Comparison of ENCODE assay signal across 24 cellular contexts in the genomic region with DNA sequence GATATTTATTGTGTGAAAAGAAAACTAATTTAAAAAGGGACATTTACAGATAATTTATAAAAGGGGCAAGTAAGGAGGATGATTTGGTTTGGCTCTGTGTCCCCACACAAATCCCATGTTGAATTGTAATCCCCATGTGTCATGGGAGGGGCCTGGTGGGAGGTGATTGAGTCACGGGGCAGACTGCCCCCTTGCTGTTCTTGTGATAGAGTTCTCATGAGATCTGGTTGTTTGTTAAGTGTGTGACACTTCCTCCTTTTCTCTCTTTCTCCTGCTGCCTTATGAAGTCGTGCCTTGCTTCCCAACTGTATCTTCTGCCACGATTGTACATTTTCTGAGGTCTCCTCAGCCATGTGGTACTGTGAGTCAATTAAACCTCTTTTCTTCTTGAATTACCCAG.
DNase-seq lines count a peak whose midpoint lies in the region; ATAC-seq and TF ChIP-seq lines count a peak whose summit lies in the region.
"Had no signal": no experiment of that assay in that cellular context is flagged by ENCODE, and none has a peak within 500 bp of the region (broad histone marks: within the 10 kb centered on the region; RNA-seq: fewer than 3 reads in every experiment).

No MANE protein-coding gene starts in this region.

- H3K27me3 Mint-ChIP-seq in MCF 10A (ENCODE audit: insufficient read depth, unreplicated experiment) = peaks cover 38% of the 10 kb centered on the region
- H3K27me3 Mint-ChIP-seq: activated B cell treated with CpG ODN at 0.5 μM for 24 hours; activated naive CD8-positive, alpha-beta T cell; central memory CD8-positive, alpha-beta T cell; natural killer cell treated with Interleukin-12 subunit alpha and Interleukin-12 subunit beta and Interleukin-15 and Interleukin-18, amount 100 ng/mL, for 72 hours; stimulated activated memory B cell treated with anti-CD40 and anti-IgM and Interleukin-4, amounts not matched to agents 10 μg/mL and 1 μg/mL and 100 μg/mL, for 72 hours had no signal

- TF ChIP-seq POLR2A in NB4 (IDR thresholded peaks at IDR 0.05; ENCODE audit: extremely low read depth, insufficient read length) (no peak), right lobe of liver (IDR thresholded peaks at IDR 0.05) (no peak)

- CTCF ChIA-PET in MCF 10A (lab: Yijun Ruan, JAX) = no interaction called here

- DNase-seq in NCI-H82 (lab: John Stamatoyannopoulos, UW) (peak; percentile 42), NCI-H82 treated with DMSO at 0.1 percent for 48 hours (lab: John Stamatoyannopoulos, UW; ENCODE audit: unreplicated experiment) (no peak), NB4 (ENCODE audit: low read depth) (peak; percentile 45), astrocyte of the spinal cord (ENCODE audit: low read depth, low spot score) (peak; percentile 3), right lobe of liver (no peak), MCF 10A (ENCODE audit: unreplicated experiment) (no peak)
- DNase-seq: activated B cell treated with CpG ODN at 0.5 μM for 24 hours; Caco-2; IMR-90; MM.1S; NCI-H1694 treated with DMSO at 0.1 percent for 48 hours; NCI-H2171 treated with DMSO at 0.1 percent for 48 hours; NCI-H524 treated with DMSO at 0.1 percent for 48 hours; pancreas; spleen; stimulated activated CD4-positive, alpha-beta T cell treated with anti-CD3 and anti-CD28 coated beads, Interleukin-4, amount 100 ng/mL, for 1 hour had no signal

- H3K36me3 ChIP-seq in right lobe of liver = no peaks in the 10 kb centered on the region
- H3K36me3 ChIP-seq: BLaER1, pancreas, spleen, suprapubic skin had no signal

- no peaks in the 10 kb centered on the region for H3K4me1 ChIP-seq in right lobe of liver
- H3K4me1 ChIP-seq: BLaER1, Caco-2, pancreas, spleen, suprapubic skin had no signal

- H3K27ac ChIP-seq in right lobe of liver = no peak overlapping the region
- H3K27ac ChIP-seq: BLaER1, pancreas, spleen, suprapubic skin had no signal

- POLR2A ChIA-PET in MCF 10A (lab: Yijun Ruan, JAX) = no interaction called here

- intact Hi-C loops in right lobe of liver (cut with DNase I) (no loop called here), MCF 10A (cut with micrococcal nuclease) (no loop called here)

- no peaks in the 10 kb centered on the region for H3K27me3 ChIP-seq in right lobe of liver
- H3K27me3 ChIP-seq: BLaER1, pancreas, spleen, suprapubic skin had no signal

- no peak overlapping the region for H3K27ac Mint-ChIP-seq in MCF 10A (ENCODE audit: low read depth, unreplicated experiment)
- H3K27ac Mint-ChIP-seq: activated B cell treated with CpG ODN at 0.5 μM for 24 hours; activated naive CD8-positive, alpha-beta T cell; natural killer cell treated with Interleukin-12 subunit alpha and Interleukin-12 subunit beta and Interleukin-15 and Interleukin-18, amount 100 ng/mL, for 72 hours; stimulated activated memory B cell treated with anti-CD40 and anti-IgM and Interleukin-4, amounts not matched to agents 10 μg/mL and 1 μg/mL and 100 μg/mL, for 72 hours had no signal

- ATAC-seq in right lobe of liver (no peak), HG03025 (IDR thresholded peaks at IDR 0.05; ENCODE audit: low FRiP score, unreplicated experiment) (no peak), GM21526 (IDR thresholded peaks at IDR 0.05; ENCODE audit: low FRiP score, unreplicated experiment) (no peak)
- ATAC-seq: natural killer cell treated with Interleukin-12 subunit alpha and Interleukin-12 subunit beta and Interleukin-15 and Interleukin-18, amount 100 ng/mL, for 72 hours; pancreas; stimulated activated memory B cell treated with anti-CD40 and anti-IgM and Interleukin-4, amounts not matched to agents 10 μg/mL and 1 μg/mL and 100 μg/mL, for 72 hours had no signal

- H3K9me3 ChIP-seq in right lobe of liver = no peaks in the 10 kb centered on the region
- H3K9me3 ChIP-seq: BLaER1, Caco-2, pancreas, spleen, suprapubic skin had no signal

- H3K9me3 Mint-ChIP-seq in MCF 10A (ENCODE audit: unreplicated experiment) = no peaks in the 10 kb centered on the region

- no peak for TF ChIP-seq CTCF in NB4 (IDR thresholded peaks at IDR 0.05; ENCODE audit: low read depth, low read length)
- no peak for TF ChIP-seq CTCF in astrocyte of the spinal cord (IDR thresholded peaks at IDR 0.05; ENCODE audit: low read depth, low read length)
- TF ChIP-seq CTCF in right lobe of liver (IDR thresholded peaks at IDR 0.05) = no peak
- no peak for TF ChIP-seq CTCF in MCF 10A (IDR thresholded peaks at IDR 0.05; ENCODE audit: unreplicated experiment)

- BruUV-seq in MCF 10A (replicated peaks; lab: Mats Ljungman, UMichigan) = no TSS peak

- 31% methylated on average over 3 of the region's 3 CpGs for WGBS in right lobe of liver (ENCODE audit: insufficient coverage, low coverage, low lambda C conversion rate, missing lambda C conversion rate)

- H3K4me3 Mint-ChIP-seq in MCF 10A (ENCODE audit: unreplicated experiment) = no peak overlapping the region
- H3K4me3 Mint-ChIP-seq: activated B cell treated with CpG ODN at 0.5 μM for 24 hours; activated naive CD8-positive, alpha-beta T cell; central memory CD8-positive, alpha-beta T cell; natural killer cell treated with Interleukin-12 subunit alpha and Interleukin-12 subunit beta and Interleukin-15 and Interleukin-18, amount 100 ng/mL, for 72 hours; stimulated activated memory B cell treated with anti-CD40 and anti-IgM and Interleukin-4, amounts not matched to agents 10 μg/mL and 1 μg/mL and 100 μg/mL, for 72 hours had no signal

- in situ Hi-C loops in astrocyte of the spinal cord (cut with HindIII; ENCODE audit: low sequenced_read_pairs) = no loop called here

- H3K4me1 Mint-ChIP-seq in MCF 10A (ENCODE audit: insufficient read depth, unreplicated experiment) = no peaks in the 10 kb centered on the region
- H3K4me1 Mint-ChIP-seq: activated B cell treated with CpG ODN at 0.5 μM for 24 hours; central memory CD8-positive, alpha-beta T cell; stimulated activated memory B cell treated with anti-CD40 and anti-IgM and Interleukin-4, amounts not matched to agents 10 μg/mL and 1 μg/mL and 100 μg/mL, for 72 hours had no signal

- no peak overlapping the region for H3K4me3 ChIP-seq in NB4 (ENCODE audit: low read depth, low read length)
- H3K4me3 ChIP-seq in astrocyte of the spinal cord (ENCODE audit: low read depth, low read length) = no peak overlapping the region
- no peak overlapping the region for H3K4me3 ChIP-seq in right lobe of liver
- H3K4me3 ChIP-seq: BLaER1, pancreas, spleen, suprapubic skin had no signal

- H3K36me3 Mint-ChIP-seq in MCF 10A (ENCODE audit: insufficient read depth, unreplicated experiment) = no peaks in the 10 kb centered on the region
- H3K36me3 Mint-ChIP-seq: activated naive CD8-positive, alpha-beta T cell; stimulated activated memory B cell treated with anti-CD40 and anti-IgM and Interleukin-4, amounts not matched to agents 10 μg/mL and 1 μg/mL and 100 μg/mL, for 72 hours had no signal

Comparison
In these comparisons a context has a peak if more than half of its experiments do, and no peak if none do; other contexts are left out.
1. DNase-seq: peak in NCI-H82 (single experiment), NB4 (single experiment) and astrocyte of the spinal cord (single experiment); none in NCI-H82 treated with DMSO at 0.1 percent for 48 hours (single experiment), right lobe of liver (0 of 3) and MCF 10A (single experiment).